ENCODE assay signal across 9 cellular contexts in genomic region chr9:73649552-73649951, GRCh38.
"Had no signal": no experiment of that assay in that cellular context is flagged by ENCODE, and none has a peak within 500 bp of the region (broad histone marks: within the 10 kb centered on the region; RNA-seq: fewer than 3 reads in every experiment).

No MANE protein-coding gene starts in this region.

- H3K4me2 ChIP-seq: GM23338 had no signal

- H3K4me1 Mint-ChIP-seq: GM23338, H9 had no signal

- ATAC-seq: GM23338, HCT116 had no signal

- H3K27ac ChIP-seq: GM23248 had no signal

- H3K36me3 ChIP-seq: HAP-1 had no signal

- H3K4me3 Mint-ChIP-seq: GM23338, H9, HFFc6 had no signal

- H2AFZ ChIP-seq: GM23248, GM23338 had no signal

- H3K4me1 ChIP-seq: HAP-1 had no signal

- DNase-seq: GM23248, GOT3, H7, H9, HCEC 1CT, HFFc6 had no signal

- H3K4me3 ChIP-seq: GM23248, GM23338, HAP-1 had no signal

- H3K9me3 Mint-ChIP-seq: GM23338 had no signal

- H3K9me3 ChIP-seq: HAP-1 had no signal

- H3K27ac Mint-ChIP-seq: GM23338, H9, HFFc6 had no signal

- H3K9ac ChIP-seq: GM23248 had no signal
